8 cellular contexts compared by ENCODE assay signal in genomic region chr11:124402326-124402922, GRCh38. TPM values are rescaled to one million over a fixed set of nuclear protein-coding genes. Genes with fewer than 3 reads are reported as not detected.
DNase-seq lines count a peak whose midpoint lies in the region; ATAC-seq, FAIRE-seq and TF ChIP-seq lines count a peak whose summit lies in the region.

No MANE protein-coding gene starts in this region.

- ATAC-seq in GM19463 (IDR thresholded peaks at IDR 0.05; ENCODE audit: unreplicated experiment) (peak; percentile 85), HG03521 (IDR thresholded peaks at IDR 0.05; ENCODE audit: unreplicated experiment) (peak; percentile 84)

- H3K4me3 ChIP-seq in bronchial epithelial cell (ENCODE audit: low read depth, low read length): no peak overlapping the region

- peak; percentile 75 for TF ChIP-seq CTCF in bronchial epithelial cell (IDR thresholded peaks at IDR 0.05; ENCODE audit: insufficient read depth, low read length, severe bottlenecking)

- DNase-seq in NCI-H2171 treated with DMSO at 0.1 percent for 48 hours (lab: John Stamatoyannopoulos, UW) (peak; percentile 0), NCI-H2171 (lab: John Stamatoyannopoulos, UW) (no peak), SW 1271 (lab: John Stamatoyannopoulos, UW) (peak; percentile 19 to 54), bronchial epithelial cell (ENCODE audit: low read depth) (peak; percentile 86), left kidney (ENCODE audit: low read depth, low spot score) (peak; percentile 77)
- DNase-seq in stimulated activated CD8-positive, alpha-beta memory T cell treated with anti-CD3 and anti-CD28 coated beads, Interleukin-12 subunit alpha, Interleukin-12 subunit beta, amount 100 ng/mL, for 1 hour (ENCODE audit: low read depth): peak; percentile 14

- FAIRE-seq in bronchial epithelial cell (lab: Jason Lieb, UNC): no peak

- peaks cover 1% of the 10 kb centered on the region for H3K27me3 ChIP-seq in bronchial epithelial cell (ENCODE audit: control insufficient read depth, insufficient read depth, low read length)

- no peaks in the 10 kb centered on the region for H3K36me3 ChIP-seq in bronchial epithelial cell (ENCODE audit: control insufficient read depth, insufficient read depth, low read length)

RNA-seq across cellular contexts. Expression of gene OR8B3, which starts 3.6 kb away (rescaled TPM):
- total RNA-seq in bronchial epithelial cell: not detected in 2 replicates

RNA-seq across cellular contexts. Expression of gene OR8B2, which starts 18.1 kb away (rescaled TPM):
- total RNA-seq in bronchial epithelial cell: not detected in 2 replicates

RNA-seq across cellular contexts. Expression of gene OR8B4, which starts 22.2 kb away (rescaled TPM):
- total RNA-seq in bronchial epithelial cell: not detected in 2 replicates

RNA-seq across cellular contexts. Expression of gene OR8B8, which starts 43.1 kb away (rescaled TPM):
- total RNA-seq in bronchial epithelial cell: not detected in 2 replicates
